31 cellular contexts compared by ENCODE assay signal in the genomic region with DNA sequence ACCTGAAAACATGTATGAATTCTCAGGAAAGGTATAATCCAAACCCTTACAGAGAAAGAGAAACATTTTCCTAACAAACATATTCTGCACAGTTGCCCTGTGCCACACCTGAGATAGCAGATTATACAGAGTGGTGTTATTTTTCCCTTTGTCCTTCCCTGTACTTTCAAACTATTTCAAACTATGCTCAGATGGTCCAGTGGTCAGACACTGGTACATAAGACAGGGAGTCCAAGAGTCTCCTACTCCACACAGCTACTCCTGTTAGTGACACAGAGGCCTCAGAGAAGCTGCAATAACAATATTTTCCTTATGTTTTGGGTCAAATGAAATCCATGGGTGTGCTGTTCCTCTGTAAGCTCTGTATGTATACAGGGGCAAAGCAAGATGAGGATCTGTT. TPM values are rescaled to one million over a fixed set of nuclear protein-coding genes. Genes with fewer than 3 reads are reported as not detected.
"Had no signal": no experiment of that assay in that cellular context is flagged by ENCODE, and none has a peak within 500 bp of the region (broad histone marks: within the 10 kb centered on the region; RNA-seq: fewer than 3 reads in every experiment).

No MANE protein-coding gene starts in this region.

- H3K4me3 ChIP-seq: coronary artery, dorsolateral prefrontal cortex, gastrocnemius medialis had no signal

- H3K27ac ChIP-seq: brain microvascular endothelial cell, coronary artery, dorsolateral prefrontal cortex, gastrocnemius medialis had no signal

- DNase-seq: activated CD4-positive, alpha-beta memory T cell treated with anti-CD3 and anti-CD28 coated beads for 36 hours; activated CD4-positive, alpha-beta T cell treated with anti-CD3 and anti-CD28 coated beads for 36 hours; activated CD4-positive, alpha-beta T cell treated with anti-CD3 and anti-CD28 coated beads, Interleukin-2, amount 10 ng/mL, durations not matched to agents 24 days and 14 days; activated CD4-positive, CD25-positive, alpha-beta regulatory T cell; activated CD4-positive, CD25-positive, alpha-beta regulatory T cell treated with anti-CD3 and anti-CD28 coated beads, Interleukin-2, amount 50 U/mL, for 72 hours; activated CD8-positive, alpha-beta memory T cell treated with anti-CD3 and anti-CD28 coated beads, Interleukin-2, amount 10 ng/mL, durations not matched to agents 7 days and 5 days; activated CD8-positive, alpha-beta memory T cell treated with anti-CD3 and anti-CD28 coated beads, Interleukin-2, amount 50 U/mL, for 4 hours; activated CD8-positive, alpha-beta T cell treated with anti-CD3 and anti-CD28 coated beads, Interleukin-2, amount 10 ng/mL, durations not matched to agents 7 days and 5 days; activated gamma-delta T cell; activated naive CD4-positive, alpha-beta T cell; activated naive CD4-positive, alpha-beta T cell treated with anti-CD3 and anti-CD28 coated beads, Interleukin-2, amount 10 ng/mL, durations not matched to agents 7 days and 5 days; activated naive CD8-positive, alpha-beta T cell treated with anti-CD3 and anti-CD28 coated beads, Interleukin-2, amount 10 ng/mL, durations not matched to agents 7 days and 5 days; activated T-cell treated with anti-CD3 and anti-CD28 coated beads for 4 hours; activated T-cell treated with anti-CD3 and anti-CD28 coated beads, Interleukin-2, amount 50 U/mL, for 24 hours; activated T-cell treated with anti-CD3 and anti-CD28 coated beads, Interleukin-2, amount 50 U/mL, for 72 hours; anterior cingulate cortex; brain microvascular endothelial cell; dorsolateral prefrontal cortex; effector memory CD4-positive, alpha-beta T cell; endodermal cell; foreskin fibroblast; gastrocnemius medialis; glutamatergic neuron; T-helper 1 cell; T-helper 17 cell; T1000 had no signal

- FAIRE-seq: astrocyte, bronchial epithelial cell had no signal

- H3K27me3 ChIP-seq: brain microvascular endothelial cell, dorsolateral prefrontal cortex, gastrocnemius medialis had no signal

- ATAC-seq: activated CD4-positive, alpha-beta T cell treated with anti-CD3 and anti-CD28 coated beads for 36 hours; activated CD8-positive, alpha-beta memory T cell treated with anti-CD3 and anti-CD28 coated beads, Interleukin-2, amount 10 ng/mL, durations not matched to agents 7 days and 5 days; activated CD8-positive, alpha-beta T cell treated with anti-CD3 and anti-CD28 coated beads, Interleukin-2, amount 10 ng/mL, durations not matched to agents 7 days and 5 days; activated naive CD4-positive, alpha-beta T cell treated with anti-CD3 and anti-CD28 coated beads, Interleukin-2, amount 50 U/mL, for 72 hours; activated T-cell treated with anti-CD3 and anti-CD28 coated beads, Interleukin-2, amount 50 U/mL, for 72 hours; esophagus mucosa; gastrocnemius medialis; T-helper 17 cell had no signal

- H3K9me3 ChIP-seq: gastrocnemius medialis had no signal

- H3K36me3 ChIP-seq: brain microvascular endothelial cell had no signal

RNA-seq across cellular contexts. Expression of a gene that starts 45.3 kb away (rescaled TPM):
- total RNA-seq: activated CD8-positive, alpha-beta T cell treated with anti-CD3 and anti-CD28 coated beads, Interleukin-2, amount 10 ng/mL, durations not matched to agents 7 days and 5 days had no signal
